In the genomic region with DNA sequence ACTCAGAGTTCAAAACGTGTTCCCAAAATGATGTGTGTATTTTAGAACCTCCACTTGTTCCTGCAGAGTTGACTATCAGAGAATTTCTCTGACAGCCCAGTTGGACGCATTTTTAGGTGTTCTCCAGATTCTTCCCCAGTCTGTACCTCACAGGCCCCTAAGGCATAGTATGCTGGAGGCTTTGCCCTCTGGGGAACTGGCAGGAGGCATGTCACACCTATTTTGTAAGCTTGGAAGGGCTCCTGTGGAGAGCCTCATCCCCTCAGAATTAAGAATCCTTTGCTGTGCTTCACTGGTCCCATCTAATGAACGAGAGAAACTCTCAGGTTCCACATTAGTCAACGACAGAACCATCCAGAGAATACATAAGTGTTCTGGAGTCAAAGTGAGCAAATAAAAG, we compare ENCODE assay signal across 18 cellular contexts.
"Had no signal": no experiment of that assay in that cellular context is flagged by ENCODE, and none has a peak within 500 bp of the region (broad histone marks: within the 10 kb centered on the region; RNA-seq: fewer than 3 reads in every experiment).

No MANE protein-coding gene starts in this region.

- H3K27me3 Mint-ChIP-seq: activated CD8-positive, alpha-beta T cell treated with anti-CD3 and anti-CD28 coated beads for 36 hours had no signal

- H3K36me3 Mint-ChIP-seq: activated CD8-positive, alpha-beta memory T cell treated with anti-CD3 and anti-CD28 coated beads, Interleukin-2, amount 10 ng/mL, durations not matched to agents 7 days and 5 days; activated naive CD4-positive, alpha-beta T cell treated with anti-CD3 and anti-CD28 coated beads, Interleukin-2, amount 10 ng/mL, durations not matched to agents 7 days and 5 days had no signal

- H3K27me3 ChIP-seq: body of pancreas, esophagus muscularis mucosa, spleen, upper lobe of right lung had no signal

- H3K4me3 Mint-ChIP-seq: activated CD4-positive, alpha-beta T cell treated with anti-CD3 and anti-CD28 coated beads, Interleukin-2, amount 10 ng/mL, durations not matched to agents 7 days and 5 days; activated CD8-positive, alpha-beta memory T cell treated with anti-CD3 and anti-CD28 coated beads, Interleukin-2, amount 10 ng/mL, durations not matched to agents 7 days and 5 days; activated CD8-positive, alpha-beta T cell treated with anti-CD3 and anti-CD28 coated beads for 36 hours; activated naive CD4-positive, alpha-beta T cell treated with anti-CD3 and anti-CD28 coated beads, Interleukin-2, amount 10 ng/mL, durations not matched to agents 7 days and 5 days; dendritic cell treated with granulocyte-macrophage colony-stimulating factor and Interleukin-4, amounts not matched to agents 40 ng/mL and 50 ng/mL, for 4 days; effector memory CD8-positive, alpha-beta T cell; neural crest cell had no signal

- H3K9me3 Mint-ChIP-seq: activated CD4-positive, alpha-beta T cell treated with anti-CD3 and anti-CD28 coated beads, Interleukin-2, amount 10 ng/mL, durations not matched to agents 7 days and 5 days; activated CD8-positive, alpha-beta T cell treated with anti-CD3 and anti-CD28 coated beads for 36 hours; activated naive CD4-positive, alpha-beta T cell treated with anti-CD3 and anti-CD28 coated beads, Interleukin-2, amount 10 ng/mL, durations not matched to agents 7 days and 5 days; dendritic cell treated with granulocyte-macrophage colony-stimulating factor and Interleukin-4, amounts not matched to agents 40 ng/mL and 50 ng/mL, for 4 days; effector memory CD8-positive, alpha-beta T cell had no signal

- H3K4me1 Mint-ChIP-seq: activated CD4-positive, alpha-beta T cell treated with anti-CD3 and anti-CD28 coated beads, Interleukin-2, amount 10 ng/mL, durations not matched to agents 7 days and 5 days; activated CD8-positive, alpha-beta memory T cell treated with anti-CD3 and anti-CD28 coated beads, Interleukin-2, amount 10 ng/mL, durations not matched to agents 7 days and 5 days; activated naive CD4-positive, alpha-beta T cell treated with anti-CD3 and anti-CD28 coated beads, Interleukin-2, amount 10 ng/mL, durations not matched to agents 7 days and 5 days had no signal

- DNase-seq: activated CD4-positive, alpha-beta T cell treated with anti-CD3 and anti-CD28 coated beads, Interleukin-2, amount 10 ng/mL, durations not matched to agents 7 days and 5 days; activated CD8-positive, alpha-beta memory T cell treated with anti-CD3 and anti-CD28 coated beads, Interleukin-2, amount 10 ng/mL, durations not matched to agents 7 days and 5 days; activated CD8-positive, alpha-beta T cell treated with anti-CD3 and anti-CD28 coated beads for 36 hours; activated effector memory CD4-positive, alpha-beta T cell treated with anti-CD3 and anti-CD28 coated beads, Interleukin-2, amount 50 U/mL, for 16 hours; activated naive CD4-positive, alpha-beta T cell treated with anti-CD3 and anti-CD28 coated beads, Interleukin-2, amount 10 ng/mL, durations not matched to agents 7 days and 5 days; activated T-cell treated with anti-CD3 and anti-CD28 coated beads for 4 hours; body of pancreas; effector memory CD8-positive, alpha-beta T cell; left ventricle myocardium superior; mucosa of descending colon; spleen; stimulated activated CD4-positive, alpha-beta T cell treated with anti-CD3 and anti-CD28 coated beads, Interleukin-4, amount 100 ng/mL, for 1 hour; stimulated activated naive CD4-positive, alpha-beta T cell; upper lobe of right lung had no signal

- H3K27ac Mint-ChIP-seq: activated CD4-positive, alpha-beta T cell treated with anti-CD3 and anti-CD28 coated beads, Interleukin-2, amount 10 ng/mL, durations not matched to agents 7 days and 5 days; activated CD8-positive, alpha-beta memory T cell treated with anti-CD3 and anti-CD28 coated beads, Interleukin-2, amount 10 ng/mL, durations not matched to agents 7 days and 5 days; activated CD8-positive, alpha-beta T cell treated with anti-CD3 and anti-CD28 coated beads for 36 hours; activated naive CD4-positive, alpha-beta T cell treated with anti-CD3 and anti-CD28 coated beads, Interleukin-2, amount 10 ng/mL, durations not matched to agents 7 days and 5 days; dendritic cell treated with granulocyte-macrophage colony-stimulating factor and Interleukin-4, amounts not matched to agents 40 ng/mL and 50 ng/mL, for 4 days; effector memory CD8-positive, alpha-beta T cell; progenitor cell of endocrine pancreas had no signal

- H3K9me3 ChIP-seq: body of pancreas, esophagus muscularis mucosa, mucosa of descending colon, spleen, upper lobe of right lung had no signal

- H3K4me3 ChIP-seq: body of pancreas, esophagus muscularis mucosa, mucosa of descending colon, spleen, upper lobe of right lung had no signal

- H3K4me1 ChIP-seq: body of pancreas, spleen, upper lobe of right lung had no signal

- H3K36me3 ChIP-seq: esophagus muscularis mucosa, spleen, upper lobe of right lung had no signal

- H3K27ac ChIP-seq: body of pancreas, esophagus muscularis mucosa, spleen, upper lobe of right lung had no signal
